In genomic region chr10:15439381-15439837, GRCh38 we compare ENCODE assay signal across 8 cellular contexts.
A peak's percentile ranks its signal among the peaks of the same experiment; 100 is the strongest.
DNase-seq lines count a peak whose midpoint lies in the region; ATAC-seq and TF ChIP-seq lines count a peak whose summit lies in the region.

No MANE protein-coding gene starts in this region.

- DNase-seq in MG63: peak; percentile 35
- peak; percentile 42 for DNase-seq in endothelial cell (ENCODE audit: low spot score)
- DNase-seq in GM10266 (ENCODE audit: extremely low spot score): no peak
- no peak for DNase-seq in stimulated activated effector memory CD8-positive, alpha-beta T cell treated with anti-CD3 and anti-CD28 coated beads, Interleukin-12 subunit alpha, Interleukin-12 subunit beta, amount 100 ng/mL, for 72 hours (ENCODE audit: low spot score in 2 of 2)
- DNase-seq in activated CD4-positive, alpha-beta T cell treated with anti-CD3 and anti-CD28 coated beads, Interleukin-2, amount 10 ng/mL, durations not matched to agents 7 days and 5 days: no peak
- no peak for DNase-seq in UCSD-AML1 (lab: John Stamatoyannopoulos, UW; ENCODE audit: unreplicated experiment)

- ATAC-seq in stimulated activated effector memory CD8-positive, alpha-beta T cell treated with anti-CD3 and anti-CD28 coated beads, Interleukin-12 subunit alpha, Interleukin-12 subunit beta, amount 100 ng/mL, for 72 hours: no peak

- H3K27me3 ChIP-seq in MG63 (no peaks in the 10 kb centered on the region), mucosa of stomach (ENCODE audit: control insufficient read depth, insufficient read depth, low read length) (no peaks in the 10 kb centered on the region)

- H3K27ac ChIP-seq in 22Rv1: peak overlapping the region; percentile 64

- CTCF ChIA-PET in activated CD4-positive, alpha-beta T cell treated with anti-CD3 and anti-CD28 coated beads, Interleukin-2, amount 10 ng/mL, durations not matched to agents 7 days and 5 days (lab: Charles Lee): interaction anchor here (1.2 kb wide), 1 partner anchor 45 kb away, joined by 3 read pairs; no protein-coding TSS in a partner anchor

- TF ChIP-seq CTCF in 22Rv1 (IDR thresholded peaks at IDR 0.05) (peak; percentile 70), endothelial cell (IDR thresholded peaks at IDR 0.05; ENCODE audit: unreplicated experiment) (no peak), GM10266 (IDR thresholded peaks at IDR 0.05; ENCODE audit: control insufficient read depth, insufficient read depth, low read depth, missing control alignments) (no peak)

- H3K36me3 Mint-ChIP-seq in endothelial cell (ENCODE audit: low read depth, unreplicated experiment): no peaks in the 10 kb centered on the region
- H3K36me3 Mint-ChIP-seq in stimulated activated effector memory CD8-positive, alpha-beta T cell treated with anti-CD3 and anti-CD28 coated beads, Interleukin-12 subunit alpha, Interleukin-12 subunit beta, amount 100 ng/mL, for 72 hours: no peaks in the 10 kb centered on the region
- H3K36me3 Mint-ChIP-seq in activated CD4-positive, alpha-beta T cell treated with anti-CD3 and anti-CD28 coated beads, Interleukin-2, amount 10 ng/mL, durations not matched to agents 7 days and 5 days (ENCODE audit: low read depth): no peaks in the 10 kb centered on the region

- H3K9ac ChIP-seq in mucosa of stomach (ENCODE audit: low read length): peak overlapping the region; percentile 5

- H3K4me3 Mint-ChIP-seq in endothelial cell (ENCODE audit: unreplicated experiment): peak overlapping the region; percentile 53
- no peak overlapping the region for H3K4me3 Mint-ChIP-seq in stimulated activated effector memory CD8-positive, alpha-beta T cell treated with anti-CD3 and anti-CD28 coated beads, Interleukin-12 subunit alpha, Interleukin-12 subunit beta, amount 100 ng/mL, for 72 hours
- no peak overlapping the region for H3K4me3 Mint-ChIP-seq in activated CD4-positive, alpha-beta T cell treated with anti-CD3 and anti-CD28 coated beads, Interleukin-2, amount 10 ng/mL, durations not matched to agents 7 days and 5 days

- peak overlapping the region; percentile 98 for H3K27ac Mint-ChIP-seq in endothelial cell (ENCODE audit: unreplicated experiment)
- H3K27ac Mint-ChIP-seq in stimulated activated effector memory CD8-positive, alpha-beta T cell treated with anti-CD3 and anti-CD28 coated beads, Interleukin-12 subunit alpha, Interleukin-12 subunit beta, amount 100 ng/mL, for 72 hours: no peak overlapping the region
- no peak overlapping the region for H3K27ac Mint-ChIP-seq in activated CD4-positive, alpha-beta T cell treated with anti-CD3 and anti-CD28 coated beads, Interleukin-2, amount 10 ng/mL, durations not matched to agents 7 days and 5 days

- no peaks in the 10 kb centered on the region for H3K9me3 ChIP-seq in MG63
- H3K9me3 ChIP-seq in mucosa of stomach (ENCODE audit: control insufficient read depth, low read length): no peaks in the 10 kb centered on the region

- H3K4me1 ChIP-seq in mucosa of stomach (ENCODE audit: control insufficient read depth, insufficient read depth, low read length): no peaks in the 10 kb centered on the region

- H3K4me1 Mint-ChIP-seq in endothelial cell (ENCODE audit: unreplicated experiment): peaks cover 21% of the 10 kb centered on the region
- H3K4me1 Mint-ChIP-seq in stimulated activated effector memory CD8-positive, alpha-beta T cell treated with anti-CD3 and anti-CD28 coated beads, Interleukin-12 subunit alpha, Interleukin-12 subunit beta, amount 100 ng/mL, for 72 hours: peaks cover 6% of the 10 kb centered on the region
- H3K4me1 Mint-ChIP-seq in activated CD4-positive, alpha-beta T cell treated with anti-CD3 and anti-CD28 coated beads, Interleukin-2, amount 10 ng/mL, durations not matched to agents 7 days and 5 days: peaks cover 4% of the 10 kb centered on the region

- H3K4me3 ChIP-seq in MG63 (no peak overlapping the region), mucosa of stomach (ENCODE audit: low read length) (no peak overlapping the region)

- H3K9me3 Mint-ChIP-seq in endothelial cell (ENCODE audit: unreplicated experiment): peaks cover 4% of the 10 kb centered on the region
- H3K9me3 Mint-ChIP-seq in stimulated activated effector memory CD8-positive, alpha-beta T cell treated with anti-CD3 and anti-CD28 coated beads, Interleukin-12 subunit alpha, Interleukin-12 subunit beta, amount 100 ng/mL, for 72 hours: no peaks in the 10 kb centered on the region
- no peaks in the 10 kb centered on the region for H3K9me3 Mint-ChIP-seq in activated CD4-positive, alpha-beta T cell treated with anti-CD3 and anti-CD28 coated beads, Interleukin-2, amount 10 ng/mL, durations not matched to agents 7 days and 5 days

- POLR2A ChIA-PET in activated CD4-positive, alpha-beta T cell treated with anti-CD3 and anti-CD28 coated beads, Interleukin-2, amount 10 ng/mL, durations not matched to agents 7 days and 5 days (lab: Charles Lee): no interaction called here

- peaks cover 2% of the 10 kb centered on the region for H3K27me3 Mint-ChIP-seq in endothelial cell (ENCODE audit: unreplicated experiment)
- H3K27me3 Mint-ChIP-seq in activated CD4-positive, alpha-beta T cell treated with anti-CD3 and anti-CD28 coated beads, Interleukin-2, amount 10 ng/mL, durations not matched to agents 7 days and 5 days: peaks cover 24% of the 10 kb centered on the region

- H3K36me3 ChIP-seq in MG63: no peaks in the 10 kb centered on the region
- no peaks in the 10 kb centered on the region for H3K36me3 ChIP-seq in mucosa of stomach (ENCODE audit: control insufficient read depth, insufficient read depth, low read length)

Comparison
In these comparisons a context has a peak if more than half of its experiments do, and no peak if none do; other contexts are left out.
1. DNase-seq: peak in MG63 (single experiment) and endothelial cell (single experiment); none in GM10266 (single experiment), stimulated activated effector memory CD8-positive, alpha-beta T cell treated with anti-CD3 and anti-CD28 coated beads, Interleukin-12 subunit alpha, Interleukin-12 subunit beta, amount 100 ng/mL, for 72 hours (0 of 2), activated CD4-positive, alpha-beta T cell treated with anti-CD3 and anti-CD28 coated beads, Interleukin-2, amount 10 ng/mL, durations not matched to agents 7 days and 5 days (single experiment) and UCSD-AML1 (single experiment).